ENCODE assay signal across 19 cellular contexts in the genomic region with DNA sequence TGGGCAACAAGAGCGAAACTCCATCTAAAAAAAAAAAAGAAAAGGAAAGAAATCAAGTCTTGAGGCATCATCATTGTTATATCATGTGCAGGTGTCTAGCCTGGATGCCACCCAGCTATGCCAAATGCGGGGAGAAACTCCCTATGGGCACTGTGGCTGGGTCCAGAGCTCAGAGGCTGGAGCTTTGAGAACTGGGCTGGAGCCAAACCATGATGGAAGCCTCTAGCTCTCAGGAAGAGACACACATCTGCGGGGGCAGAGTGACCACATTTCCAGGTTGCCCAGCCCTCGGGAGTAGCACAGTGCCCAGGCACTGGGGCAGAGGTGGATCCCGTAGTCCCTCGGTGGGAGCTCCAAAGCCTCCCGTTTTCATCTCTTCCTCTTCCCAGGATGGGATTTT. TPM values are rescaled to one million over a fixed set of nuclear protein-coding genes. Genes with fewer than 3 reads are reported as not detected.
DNase-seq lines count a peak whose midpoint lies in the region; ATAC-seq and TF ChIP-seq lines count a peak whose summit lies in the region.
"Had no signal": no experiment of that assay in that cellular context is flagged by ENCODE, and none has a peak within 500 bp of the region (broad histone marks: within the 10 kb centered on the region; RNA-seq: fewer than 3 reads in every experiment).

No MANE protein-coding gene starts in this region.

- no peak overlapping the region for H3K27ac ChIP-seq in BLaER1 treated with 17β-estradiol and CSF1 and Interleukin-3, amounts not matched to agents 10 nM and 100 nM
- H3K27ac ChIP-seq in upper lobe of right lung: no peak overlapping the region
- H3K27ac ChIP-seq: SJCRH30 had no signal

- H3K9me3 ChIP-seq in BLaER1 treated with 17β-estradiol and CSF1 and Interleukin-3, amounts not matched to agents 10 nM and 100 nM (replicated peaks in 1 of 11): peaks cover 0 to 19% (median 6%) of the 10 kb centered on the region in 11 experiments; a peak in 12 of 22 replicates
- no peaks in the 10 kb centered on the region for H3K9me3 ChIP-seq in upper lobe of right lung

- peaks cover 0 to 3% (median 0%) of the 10 kb centered on the region in 11 experiments; a peak in 1 of 22 replicates for H4K20me1 ChIP-seq in BLaER1 treated with 17β-estradiol and CSF1 and Interleukin-3, amounts not matched to agents 10 nM and 100 nM

- intact Hi-C loops in upper lobe of right lung (cut with DNase I): no loop called here

- no peak overlapping the region for H3K4me3 ChIP-seq in BLaER1 treated with 17β-estradiol and CSF1 and Interleukin-3, amounts not matched to agents 10 nM and 100 nM
- H3K4me3 ChIP-seq in upper lobe of right lung: no peak overlapping the region
- H3K4me3 ChIP-seq: MG63, SJCRH30 had no signal

- H3K4me2 ChIP-seq in BLaER1 treated with 17β-estradiol and CSF1 and Interleukin-3, amounts not matched to agents 10 nM and 100 nM: peak overlapping the region in 8 of 11 experiments; percentile 44 to 77 (median 65); a peak in 16 of 22 replicates

- TF ChIP-seq CTCF in chondrocyte (IDR thresholded peaks at IDR 0.05) (no peak), upper lobe of right lung (IDR thresholded peaks at IDR 0.05) (no peak)

- H3K36me3 Mint-ChIP-seq in IgD-negative memory B cell (peaks cover 4% of the 10 kb centered on the region), chondrocyte (ENCODE audit: low read depth) (peaks cover 24% of the 10 kb centered on the region)

- H3K27me3 ChIP-seq in BLaER1 treated with 17β-estradiol and CSF1 and Interleukin-3, amounts not matched to agents 10 nM and 100 nM: no peaks in the 10 kb centered on the region
- H3K27me3 ChIP-seq in upper lobe of right lung: no peaks in the 10 kb centered on the region
- H3K27me3 ChIP-seq: SJCRH30 had no signal

- peaks cover 6 to 16% (median 15%) of the 10 kb centered on the region in 3 donors for H3K9me3 Mint-ChIP-seq in IgD-negative memory B cell
- peaks cover 16% of the 10 kb centered on the region for H3K9me3 Mint-ChIP-seq in chondrocyte (ENCODE audit: low read depth)

- H3K9ac ChIP-seq in BLaER1 treated with 17β-estradiol and CSF1 and Interleukin-3, amounts not matched to agents 10 nM and 100 nM: no peak overlapping the region

- no peaks in the 10 kb centered on the region for H3K36me3 ChIP-seq in BLaER1 treated with 17β-estradiol and CSF1 and Interleukin-3, amounts not matched to agents 10 nM and 100 nM
- no peaks in the 10 kb centered on the region for H3K36me3 ChIP-seq in upper lobe of right lung
- H3K36me3 ChIP-seq: MG63, SJCRH30 had no signal

- H3K27me3 Mint-ChIP-seq in IgD-negative memory B cell: peaks cover 21% of the 10 kb centered on the region
- H3K27me3 Mint-ChIP-seq in chondrocyte (ENCODE audit: low read depth): no peaks in the 10 kb centered on the region

- H3K4me1 Mint-ChIP-seq in IgD-negative memory B cell (peaks cover 10 to 15% (median 10%) of the 10 kb centered on the region in 3 donors), chondrocyte (ENCODE audit: low read depth) (peaks cover 20% of the 10 kb centered on the region)

- H3K4me3 Mint-ChIP-seq in IgD-negative memory B cell: peak overlapping the region in 2 of 4 donors; percentile 75 to 94
- no peak overlapping the region for H3K4me3 Mint-ChIP-seq in chondrocyte (ENCODE audit: unreplicated experiment)

- ATAC-seq in upper lobe of right lung (no peak), esophagus mucosa (no peak), GM21619 (IDR thresholded peaks at IDR 0.05; ENCODE audit: unreplicated experiment) (no peak)
- ATAC-seq: PC-3, SK-N-SH treated with all-trans-retinoic acid at 6 μM for 48 hours had no signal

- peaks cover 3 to 65% (median 53%) of the 10 kb centered on the region in 10 experiments; a peak in 17 of 20 replicates for H3K4me1 ChIP-seq in BLaER1 treated with 17β-estradiol and CSF1 and Interleukin-3, amounts not matched to agents 10 nM and 100 nM
- H3K4me1 ChIP-seq in upper lobe of right lung: no peaks in the 10 kb centered on the region

- peak overlapping the region in 2 of 3 donors; percentile 79 to 96 for H3K27ac Mint-ChIP-seq in IgD-negative memory B cell
- H3K27ac Mint-ChIP-seq in chondrocyte (ENCODE audit: unreplicated experiment): peak overlapping the region; percentile 32

- DNase-seq in chondrocyte (ENCODE audit: low spot score) (peak; percentile 39), upper lobe of right lung (peak; percentile 31)
- no peak for DNase-seq in stimulated activated CD4-positive, alpha-beta T cell treated with anti-CD3 and anti-CD28 coated beads, Interleukin-1b, Interleukin-23, amount 100 ng/mL, for 48 hours
- DNase-seq: H7, KG1, MG63, NCI-H1105 treated with DMSO at 0.1 percent for 48 hours, NCI-H146, NCI-H1930, NCI-H2107, NCI-H524, NCI-H748 treated with DMSO at 0.1 percent for 48 hours, PC-3, SJCRH30 had no signal

RNA-seq across cellular contexts. Expression of a gene that starts 58.9 kb away (rescaled TPM):
- 4.0 TPM for polyA plus RNA-seq in IgD-negative memory B cell
- total RNA-seq in chondrocyte (322 to 628 TPM (median 616 TPM) in 3 replicates), upper lobe of right lung (60.4 TPM), esophagus mucosa (26.7 TPM)
